Comparison of ENCODE assay signal across 2 cellular contexts in the genomic region with DNA sequence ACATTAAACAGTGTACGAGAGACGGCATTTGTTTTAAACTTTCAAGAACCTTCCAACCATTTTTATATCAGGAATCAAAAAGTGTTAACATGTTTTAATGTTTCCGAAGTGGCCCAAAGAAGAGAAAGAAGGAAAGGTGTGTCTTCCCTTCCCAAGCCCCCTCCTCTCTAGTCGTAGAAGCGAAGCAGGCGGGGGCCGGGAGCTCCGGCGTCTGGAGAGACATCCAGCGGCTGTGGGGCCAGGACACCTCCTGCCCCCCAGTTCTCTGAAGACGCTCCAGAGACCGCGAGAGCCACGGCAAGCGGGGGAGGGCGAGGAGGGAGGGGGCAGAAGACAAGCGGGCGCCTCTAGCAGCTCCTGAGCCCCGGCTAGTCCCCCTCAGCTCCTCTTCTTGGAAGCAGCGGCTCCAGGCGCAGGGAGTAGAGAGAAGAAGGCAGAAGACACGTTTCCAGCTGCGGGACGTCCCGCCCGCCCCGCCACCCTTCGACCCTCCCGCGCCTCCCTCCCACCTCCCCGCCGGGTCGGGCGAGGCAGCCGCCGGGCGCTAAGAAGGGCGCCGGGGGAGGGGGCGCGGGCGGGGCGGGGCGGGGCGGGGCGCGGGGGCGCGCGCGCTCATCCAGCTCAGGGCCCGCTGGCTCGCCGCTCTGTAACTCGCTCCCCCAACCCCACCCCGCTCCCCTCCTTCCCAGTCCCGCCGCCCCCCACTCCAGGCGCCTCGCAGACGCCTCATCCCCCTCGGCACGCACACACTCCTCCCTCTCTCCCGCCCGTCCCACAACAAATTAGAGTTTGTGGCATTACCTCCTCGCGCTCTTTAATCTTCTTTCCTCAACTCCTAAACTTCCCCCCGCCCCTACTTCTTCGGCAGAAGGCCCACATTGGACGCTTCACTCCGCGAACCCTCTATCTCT.
TF ChIP-seq lines count a peak whose summit lies in the region.

A gene (minus strand): TSS at position 871 of the 911 bp plus-strand sequence.

TF ChIP-seq in HEK293, 187 proteins besides CTCF, POLR2A, EP300 and RAD21 (continued from another document and continues in another):
- TF ChIP-seq, protein P1, sequence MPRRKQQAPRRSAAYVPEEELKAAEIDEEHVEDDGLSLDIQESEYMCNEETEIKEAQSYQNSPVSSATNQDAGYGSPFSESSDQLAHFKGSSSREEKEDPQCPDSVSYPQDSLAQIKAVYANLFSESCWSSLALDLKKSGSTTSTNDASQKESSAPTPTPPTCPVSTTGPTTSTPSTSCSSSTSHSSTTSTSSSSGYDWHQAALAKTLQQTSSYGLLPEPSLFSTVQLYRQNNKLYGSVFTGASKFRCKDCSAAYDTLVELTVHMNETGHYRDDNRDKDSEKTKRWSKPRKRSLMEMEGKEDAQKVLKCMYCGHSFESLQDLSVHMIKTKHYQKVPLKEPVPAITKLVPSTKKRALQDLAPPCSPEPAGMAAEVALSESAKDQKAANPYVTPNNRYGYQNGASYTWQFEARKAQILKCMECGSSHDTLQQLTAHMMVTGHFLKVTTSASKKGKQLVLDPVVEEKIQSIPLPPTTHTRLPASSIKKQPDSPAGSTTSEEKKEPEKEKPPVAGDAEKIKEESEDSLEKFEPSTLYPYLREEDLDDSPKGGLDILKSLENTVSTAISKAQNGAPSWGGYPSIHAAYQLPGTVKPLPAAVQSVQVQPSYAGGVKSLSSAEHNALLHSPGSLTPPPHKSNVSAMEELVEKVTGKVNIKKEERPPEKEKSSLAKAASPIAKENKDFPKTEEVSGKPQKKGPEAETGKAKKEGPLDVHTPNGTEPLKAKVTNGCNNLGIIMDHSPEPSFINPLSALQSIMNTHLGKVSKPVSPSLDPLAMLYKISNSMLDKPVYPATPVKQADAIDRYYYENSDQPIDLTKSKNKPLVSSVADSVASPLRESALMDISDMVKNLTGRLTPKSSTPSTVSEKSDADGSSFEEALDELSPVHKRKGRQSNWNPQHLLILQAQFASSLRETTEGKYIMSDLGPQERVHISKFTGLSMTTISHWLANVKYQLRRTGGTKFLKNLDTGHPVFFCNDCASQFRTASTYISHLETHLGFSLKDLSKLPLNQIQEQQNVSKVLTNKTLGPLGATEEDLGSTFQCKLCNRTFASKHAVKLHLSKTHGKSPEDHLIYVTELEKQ (tag by site-specific recombination; IDR thresholded peaks at IDR 0.05; ENCODE audit: borderline replicate concordance) = no peak
- TF ChIP-seq, protein P2, sequence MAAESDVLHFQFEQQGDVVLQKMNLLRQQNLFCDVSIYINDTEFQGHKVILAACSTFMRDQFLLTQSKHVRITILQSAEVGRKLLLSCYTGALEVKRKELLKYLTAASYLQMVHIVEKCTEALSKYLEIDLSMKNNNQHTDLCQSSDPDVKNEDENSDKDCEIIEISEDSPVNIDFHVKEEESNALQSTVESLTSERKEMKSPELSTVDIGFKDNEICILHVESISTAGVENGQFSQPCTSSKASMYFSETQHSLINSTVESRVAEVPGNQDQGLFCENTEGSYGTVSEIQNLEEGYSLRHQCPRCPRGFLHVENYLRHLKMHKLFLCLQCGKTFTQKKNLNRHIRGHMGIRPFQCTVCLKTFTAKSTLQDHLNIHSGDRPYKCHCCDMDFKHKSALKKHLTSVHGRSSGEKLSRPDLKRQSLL (tag by site-specific recombination; IDR thresholded peaks at IDR 0.05) = peak; percentile 39; the same call in 1 of the 2 replicates
- TF ChIP-seq ZNF354C (tag by site-specific recombination; IDR thresholded peaks at IDR 0.05; ENCODE audit: borderline replicate concordance, low read depth) (no peak), SP2 (tag by site-specific recombination; IDR thresholded peaks at IDR 0.05) (no peak), ZNF302 (tag by site-specific recombination; IDR thresholded peaks at IDR 0.05; ENCODE audit: low read depth) (no peak), ZNF10 (tag by site-specific recombination; IDR thresholded peaks at IDR 0.05) (no peak), ZFHX2 (tag by site-specific recombination; conservative IDR thresholded peaks at IDR 0.05) (0 out of 2 replicates have a peak, but pooled peaks have one; percentile 19), TRIM28 (IDR thresholded peaks at IDR 0.05; ENCODE audit: borderline replicate concordance, low read length) (no peak), ZNF843 (tag by site-specific recombination; IDR thresholded peaks at IDR 0.05) (no peak), KLF10 (tag by site-specific recombination; IDR thresholded peaks at IDR 0.05) (no peak), ZNF560 (tag by site-specific recombination; IDR thresholded peaks at IDR 0.05; ENCODE audit: borderline replicate concordance) (no peak)
- TF ChIP-seq, protein P3, sequence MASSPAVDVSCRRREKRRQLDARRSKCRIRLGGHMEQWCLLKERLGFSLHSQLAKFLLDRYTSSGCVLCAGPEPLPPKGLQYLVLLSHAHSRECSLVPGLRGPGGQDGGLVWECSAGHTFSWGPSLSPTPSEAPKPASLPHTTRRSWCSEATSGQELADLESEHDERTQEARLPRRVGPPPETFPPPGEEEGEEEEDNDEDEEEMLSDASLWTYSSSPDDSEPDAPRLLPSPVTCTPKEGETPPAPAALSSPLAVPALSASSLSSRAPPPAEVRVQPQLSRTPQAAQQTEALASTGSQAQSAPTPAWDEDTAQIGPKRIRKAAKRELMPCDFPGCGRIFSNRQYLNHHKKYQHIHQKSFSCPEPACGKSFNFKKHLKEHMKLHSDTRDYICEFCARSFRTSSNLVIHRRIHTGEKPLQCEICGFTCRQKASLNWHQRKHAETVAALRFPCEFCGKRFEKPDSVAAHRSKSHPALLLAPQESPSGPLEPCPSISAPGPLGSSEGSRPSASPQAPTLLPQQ (tag by site-specific recombination; IDR thresholded peaks at IDR 0.05) = peak; percentile 67
- TF ChIP-seq, protein P4, sequence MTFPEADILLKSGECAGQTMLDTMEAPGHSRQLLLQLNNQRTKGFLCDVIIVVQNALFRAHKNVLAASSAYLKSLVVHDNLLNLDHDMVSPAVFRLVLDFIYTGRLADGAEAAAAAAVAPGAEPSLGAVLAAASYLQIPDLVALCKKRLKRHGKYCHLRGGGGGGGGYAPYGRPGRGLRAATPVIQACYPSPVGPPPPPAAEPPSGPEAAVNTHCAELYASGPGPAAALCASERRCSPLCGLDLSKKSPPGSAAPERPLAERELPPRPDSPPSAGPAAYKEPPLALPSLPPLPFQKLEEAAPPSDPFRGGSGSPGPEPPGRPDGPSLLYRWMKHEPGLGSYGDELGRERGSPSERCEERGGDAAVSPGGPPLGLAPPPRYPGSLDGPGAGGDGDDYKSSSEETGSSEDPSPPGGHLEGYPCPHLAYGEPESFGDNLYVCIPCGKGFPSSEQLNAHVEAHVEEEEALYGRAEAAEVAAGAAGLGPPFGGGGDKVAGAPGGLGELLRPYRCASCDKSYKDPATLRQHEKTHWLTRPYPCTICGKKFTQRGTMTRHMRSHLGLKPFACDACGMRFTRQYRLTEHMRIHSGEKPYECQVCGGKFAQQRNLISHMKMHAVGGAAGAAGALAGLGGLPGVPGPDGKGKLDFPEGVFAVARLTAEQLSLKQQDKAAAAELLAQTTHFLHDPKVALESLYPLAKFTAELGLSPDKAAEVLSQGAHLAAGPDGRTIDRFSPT (tag by site-specific recombination; IDR thresholded peaks at IDR 0.05) = no peak

TF ChIP-seq in K562, 482 proteins besides CTCF, POLR2A, EP300 and RAD21 (continued from another document and continues in another):
- TF ChIP-seq, protein P5, sequence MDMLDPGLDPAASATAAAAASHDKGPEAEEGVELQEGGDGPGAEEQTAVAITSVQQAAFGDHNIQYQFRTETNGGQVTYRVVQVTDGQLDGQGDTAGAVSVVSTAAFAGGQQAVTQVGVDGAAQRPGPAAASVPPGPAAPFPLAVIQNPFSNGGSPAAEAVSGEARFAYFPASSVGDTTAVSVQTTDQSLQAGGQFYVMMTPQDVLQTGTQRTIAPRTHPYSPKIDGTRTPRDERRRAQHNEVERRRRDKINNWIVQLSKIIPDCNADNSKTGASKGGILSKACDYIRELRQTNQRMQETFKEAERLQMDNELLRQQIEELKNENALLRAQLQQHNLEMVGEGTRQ (CRISPR knock-in tag; IDR thresholded peaks at IDR 0.05) = no peak
- TF ChIP-seq RBM34 (IDR thresholded peaks at IDR 0.05; ENCODE audit: borderline replicate concordance, insufficient read depth, low read length) (no peak), GABPB2 (CRISPR knock-in tag; conservative IDR thresholded peaks at IDR 0.05) (no peak), ZNF707 (CRISPR knock-in tag; conservative IDR thresholded peaks at IDR 0.05) (no peak), TAF1 (IDR thresholded peaks at IDR 0.05; ENCODE audit: control insufficient read depth, extremely low read depth, insufficient read depth, low read length, severe bottlenecking) (peak; percentile 47)
- TF ChIP-seq, protein P6, sequence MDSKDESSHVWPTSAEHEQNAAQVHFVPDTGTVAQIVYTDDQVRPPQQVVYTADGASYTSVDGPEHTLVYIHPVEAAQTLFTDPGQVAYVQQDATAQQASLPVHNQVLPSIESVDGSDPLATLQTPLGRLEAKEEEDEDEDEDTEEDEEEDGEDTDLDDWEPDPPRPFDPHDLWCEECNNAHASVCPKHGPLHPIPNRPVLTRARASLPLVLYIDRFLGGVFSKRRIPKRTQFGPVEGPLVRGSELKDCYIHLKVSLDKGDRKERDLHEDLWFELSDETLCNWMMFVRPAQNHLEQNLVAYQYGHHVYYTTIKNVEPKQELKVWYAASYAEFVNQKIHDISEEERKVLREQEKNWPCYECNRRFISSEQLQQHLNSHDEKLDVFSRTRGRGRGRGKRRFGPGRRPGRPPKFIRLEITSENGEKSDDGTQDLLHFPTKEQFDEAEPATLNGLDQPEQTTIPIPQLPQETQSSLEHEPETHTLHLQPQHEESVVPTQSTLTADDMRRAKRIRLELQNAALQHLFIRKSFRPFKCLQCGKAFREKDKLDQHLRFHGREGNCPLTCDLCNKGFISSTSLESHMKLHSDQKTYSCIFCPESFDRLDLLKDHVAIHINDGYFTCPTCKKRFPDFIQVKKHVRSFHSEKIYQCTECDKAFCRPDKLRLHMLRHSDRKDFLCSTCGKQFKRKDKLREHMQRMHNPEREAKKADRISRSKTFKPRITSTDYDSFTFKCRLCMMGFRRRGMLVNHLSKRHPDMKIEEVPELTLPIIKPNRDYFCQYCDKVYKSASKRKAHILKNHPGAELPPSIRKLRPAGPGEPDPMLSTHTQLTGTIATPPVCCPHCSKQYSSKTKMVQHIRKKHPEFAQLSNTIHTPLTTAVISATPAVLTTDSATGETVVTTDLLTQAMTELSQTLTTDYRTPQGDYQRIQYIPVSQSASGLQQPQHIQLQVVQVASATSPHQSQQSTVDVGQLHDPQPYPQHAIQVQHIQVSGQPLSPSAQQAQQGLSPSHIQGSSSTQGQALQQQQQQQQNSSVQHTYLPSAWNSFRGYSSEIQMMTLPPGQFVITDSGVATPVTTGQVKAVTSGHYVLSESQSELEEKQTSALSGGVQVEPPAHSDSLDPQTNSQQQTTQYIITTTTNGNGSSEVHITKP (IDR thresholded peaks at IDR 0.05; ENCODE audit: partially characterized antibody) = peak; percentile 41
- TF ChIP-seq, protein P7, sequence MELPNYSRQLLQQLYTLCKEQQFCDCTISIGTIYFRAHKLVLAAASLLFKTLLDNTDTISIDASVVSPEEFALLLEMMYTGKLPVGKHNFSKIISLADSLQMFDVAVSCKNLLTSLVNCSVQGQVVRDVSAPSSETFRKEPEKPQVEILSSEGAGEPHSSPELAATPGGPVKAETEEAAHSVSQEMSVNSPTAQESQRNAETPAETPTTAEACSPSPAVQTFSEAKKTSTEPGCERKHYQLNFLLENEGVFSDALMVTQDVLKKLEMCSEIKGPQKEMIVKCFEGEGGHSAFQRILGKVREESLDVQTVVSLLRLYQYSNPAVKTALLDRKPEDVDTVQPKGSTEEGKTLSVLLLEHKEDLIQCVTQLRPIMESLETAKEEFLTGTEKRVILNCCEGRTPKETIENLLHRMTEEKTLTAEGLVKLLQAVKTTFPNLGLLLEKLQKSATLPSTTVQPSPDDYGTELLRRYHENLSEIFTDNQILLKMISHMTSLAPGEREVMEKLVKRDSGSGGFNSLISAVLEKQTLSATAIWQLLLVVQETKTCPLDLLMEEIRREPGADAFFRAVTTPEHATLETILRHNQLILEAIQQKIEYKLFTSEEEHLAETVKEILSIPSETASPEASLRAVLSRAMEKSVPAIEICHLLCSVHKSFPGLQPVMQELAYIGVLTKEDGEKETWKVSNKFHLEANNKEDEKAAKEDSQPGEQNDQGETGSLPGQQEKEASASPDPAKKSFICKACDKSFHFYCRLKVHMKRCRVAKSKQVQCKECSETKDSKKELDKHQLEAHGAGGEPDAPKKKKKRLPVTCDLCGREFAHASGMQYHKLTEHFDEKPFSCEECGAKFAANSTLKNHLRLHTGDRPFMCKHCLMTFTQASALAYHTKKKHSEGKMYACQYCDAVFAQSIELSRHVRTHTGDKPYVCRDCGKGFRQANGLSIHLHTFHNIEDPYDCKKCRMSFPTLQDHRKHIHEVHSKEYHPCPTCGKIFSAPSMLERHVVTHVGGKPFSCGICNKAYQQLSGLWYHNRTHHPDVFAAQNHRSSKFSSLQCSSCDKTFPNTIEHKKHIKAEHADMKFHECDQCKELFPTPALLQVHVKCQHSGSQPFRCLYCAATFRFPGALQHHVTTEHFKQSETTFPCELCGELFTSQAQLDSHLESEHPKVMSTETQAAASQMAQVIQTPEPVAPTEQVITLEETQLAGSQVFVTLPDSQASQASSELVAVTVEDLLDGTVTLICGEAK (IDR thresholded peaks at IDR 0.05) = no peak; the same call in 1 of the 2 replicates
- TF ChIP-seq, protein P7 (CRISPR knock-in tag; IDR thresholded peaks at IDR 0.05) = no peak
- TF ChIP-seq, protein P8, sequence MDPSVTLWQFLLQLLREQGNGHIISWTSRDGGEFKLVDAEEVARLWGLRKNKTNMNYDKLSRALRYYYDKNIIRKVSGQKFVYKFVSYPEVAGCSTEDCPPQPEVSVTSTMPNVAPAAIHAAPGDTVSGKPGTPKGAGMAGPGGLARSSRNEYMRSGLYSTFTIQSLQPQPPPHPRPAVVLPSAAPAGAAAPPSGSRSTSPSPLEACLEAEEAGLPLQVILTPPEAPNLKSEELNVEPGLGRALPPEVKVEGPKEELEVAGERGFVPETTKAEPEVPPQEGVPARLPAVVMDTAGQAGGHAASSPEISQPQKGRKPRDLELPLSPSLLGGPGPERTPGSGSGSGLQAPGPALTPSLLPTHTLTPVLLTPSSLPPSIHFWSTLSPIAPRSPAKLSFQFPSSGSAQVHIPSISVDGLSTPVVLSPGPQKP (CRISPR knock-in tag; IDR thresholded peaks at IDR 0.05) = no peak
